14 cellular contexts compared by ENCODE assay signal in genomic region chr12:46959484-46959883, GRCh38.
DNase-seq lines count a peak whose midpoint lies in the region; ATAC-seq, FAIRE-seq and TF ChIP-seq lines count a peak whose summit lies in the region.
"Had no signal": no experiment of that assay in that cellular context is flagged by ENCODE, and none has a peak within 500 bp of the region (broad histone marks: within the 10 kb centered on the region; RNA-seq: fewer than 3 reads in every experiment).

No MANE protein-coding gene starts in this region.

- peaks cover 19% of the 10 kb centered on the region for H3F3A ChIP-seq in SK-N-SH (replicated peaks; ENCODE audit: insufficient read depth)

- H3K36me3 ChIP-seq in SK-N-SH (replicated peaks in 1 of 2; ENCODE audit: control insufficient read depth in 1 of 2, insufficient read depth in 2 of 2, low read length in 1 of 2) (no peaks in the 10 kb centered on the region), mucosa of descending colon (ENCODE audit: low read depth) (no peaks in the 10 kb centered on the region), left lung (no peaks in the 10 kb centered on the region)
- H3K36me3 ChIP-seq: BE2C had no signal

- DNase-seq in A549 (ENCODE audit: low read depth in 1 of 2, low spot score in 1 of 2) (peak; percentile 24 to 76), HS-5 (ENCODE audit: low read depth) (peak; percentile 90), SK-N-SH (no peak), glomerular visceral epithelial cell (ENCODE audit: extremely low spot score) (peak; percentile 40), glutamatergic neuron (no peak), mucosa of descending colon (no peak), left lung (no peak), NCI-H2171 (lab: John Stamatoyannopoulos, UW) (no peak)
- DNase-seq: BE2C, H7, mesendoderm, NCI-H1048, NCI-H774, retina had no signal

- H2AFZ ChIP-seq in SK-N-SH (ENCODE audit: low read depth): no peak overlapping the region

- H4K20me1 ChIP-seq in SK-N-SH (ENCODE audit: insufficient read depth): no peaks in the 10 kb centered on the region

- intact Hi-C loops in mucosa of descending colon (cut with DNase I, micrococcal nuclease) (no loop called here), left lung (cut with DNase I) (no loop called here)

- H3K36me3 Mint-ChIP-seq in glutamatergic neuron (ENCODE audit: unreplicated experiment): no peaks in the 10 kb centered on the region

- TF ChIP-seq EP300 in A549 (IDR thresholded peaks at IDR 0.05) (peak in 1 of 2 experiments; percentile 28; a peak in 1 of 5 replicates), SK-N-SH (IDR thresholded peaks at IDR 0.05; ENCODE audit: borderline replicate concordance in 1 of 2, low read depth in 1 of 2, low read length in 1 of 2) (peak in 1 of 2 experiments; percentile 90; a peak in 2 of 4 replicates)

- TF ChIP-seq CTCF in A549 (IDR thresholded peaks at IDR 0.05) (no peak), SK-N-SH (IDR thresholded peaks at IDR 0.05) (no peak), glutamatergic neuron (IDR thresholded peaks at IDR 0.05; ENCODE audit: partially characterized antibody, unreplicated experiment) (no peak), mucosa of descending colon (IDR thresholded peaks at IDR 0.05) (no peak), left lung (IDR thresholded peaks at IDR 0.05) (no peak)

- no peaks in the 10 kb centered on the region for H3K79me2 ChIP-seq in SK-N-SH (ENCODE audit: insufficient read depth)

- H3K27ac ChIP-seq in A549 (peak overlapping the region; percentile 61 to 83), SK-N-SH (ENCODE audit: low read depth in 2 of 2, low read length in 1 of 2) (peak overlapping the region in 1 of 2 experiments; percentile 38; a peak in 2 of 4 replicates), left lung (no peak overlapping the region)

- H3K27me3 ChIP-seq in SK-N-SH (ENCODE audit: insufficient read depth) (no peaks in the 10 kb centered on the region), left lung (no peaks in the 10 kb centered on the region)
- H3K27me3 ChIP-seq: BE2C had no signal

- no peak for TF ChIP-seq POLR2A in A549 (IDR thresholded peaks at IDR 0.05; ENCODE audit: low read length)

- WGBS in A549 (ENCODE audit: missing lambda C conversion rate): 2% methylated on average over 2 of the region's 2 CpGs
- 0% methylated on average over 2 of the region's 2 CpGs for WGBS in SK-N-SH (ENCODE audit: low lambda C conversion rate)

- no peak overlapping the region; the same call in 2 of the 3 replicates for H3K4me3 ChIP-seq in A549
- H3K4me3 ChIP-seq in SK-N-SH (ENCODE audit: low read depth in 2 of 2, low read length in 1 of 2): no peak overlapping the region
- H3K4me3 ChIP-seq in mucosa of descending colon: no peak overlapping the region
- H3K4me3 ChIP-seq in left lung: no peak overlapping the region

- H3K9me3 ChIP-seq in A549 (no peaks in the 10 kb centered on the region), SK-N-SH (no peaks in the 10 kb centered on the region), mucosa of descending colon (no peaks in the 10 kb centered on the region), left lung (no peaks in the 10 kb centered on the region)
- H3K9me3 ChIP-seq: BE2C had no signal

- FAIRE-seq in A549 (lab: Jason Lieb, UNC): peak; percentile 73

- peaks cover 36% of the 10 kb centered on the region for H3K4me1 ChIP-seq in A549
- peaks cover 0 to 22% of the 10 kb centered on the region in 2 experiments; a peak in 2 of 4 replicates for H3K4me1 ChIP-seq in SK-N-SH (ENCODE audit: control insufficient read depth in 1 of 2, insufficient read depth in 2 of 2, low read depth in 1 of 2, low read length in 1 of 2)
- no peaks in the 10 kb centered on the region for H3K4me1 ChIP-seq in mucosa of descending colon (ENCODE audit: low read depth)
- H3K4me1 ChIP-seq in left lung: peaks cover 0 to 4% of the 10 kb centered on the region in 2 donors
- H3K4me1 ChIP-seq: BE2C had no signal

- no peak overlapping the region for H3K27ac Mint-ChIP-seq in glutamatergic neuron (ENCODE audit: unreplicated experiment)

- H3K9ac ChIP-seq in SK-N-SH: no peak overlapping the region

- peak overlapping the region; percentile 74 for H3K4me2 ChIP-seq in A549
- H3K4me2 ChIP-seq in SK-N-SH: peak overlapping the region; percentile 29; the same call in 1 of the 2 replicates

- CTCF ChIA-PET in A549 (lab: Yijun Ruan, JAX): interaction anchor here (1.8 kb wide), 1 partner anchor 24 kb away, joined by 6 read pairs; no protein-coding TSS in a partner anchor
- CTCF ChIA-PET in SK-N-SH (lab: Yijun Ruan, JAX): no interaction called here

- no peaks in the 10 kb centered on the region for H3K4me1 Mint-ChIP-seq in glutamatergic neuron (ENCODE audit: low read depth, unreplicated experiment)

- POLR2A ChIA-PET in A549 (lab: Yijun Ruan, JAX): no interaction called here
- POLR2A ChIA-PET in SK-N-SH (lab: Yijun Ruan, JAX): no interaction called here

- TF ChIP-seq RAD21 in A549 (conservative IDR thresholded peaks at IDR 0.05 in 1 of 2, IDR thresholded peaks at IDR 0.05 in 1 of 2): no peak
- TF ChIP-seq RAD21 in SK-N-SH (IDR thresholded peaks at IDR 0.05; ENCODE audit: low read length): no peak

- H3K27me3 Mint-ChIP-seq in glutamatergic neuron (ENCODE audit: unreplicated experiment): no peaks in the 10 kb centered on the region

- no peak overlapping the region for H3K4me3 Mint-ChIP-seq in glutamatergic neuron (ENCODE audit: unreplicated experiment)

- H3K9me2 ChIP-seq in SK-N-SH: no peaks in the 10 kb centered on the region

- ATAC-seq in A549 (peak; percentile 83 to 84), mucosa of descending colon (no peak), left lung (no peak)

- H3K9me3 Mint-ChIP-seq in glutamatergic neuron (ENCODE audit: unreplicated experiment): peaks cover 2% of the 10 kb centered on the region

TF ChIP-seq in A549, 52 proteins besides CTCF, POLR2A, EP300 and RAD21 (continues in another document):
- no peak for TF ChIP-seq HES2 (IDR thresholded peaks at IDR 0.05)
- no peak for TF ChIP-seq RARB (CRISPR knock-in tag; IDR thresholded peaks at IDR 0.05)
- TF ChIP-seq CHD4 (IDR thresholded peaks at IDR 0.05; ENCODE audit: borderline replicate concordance): no peak
- no peak for TF ChIP-seq BHLHE40 (IDR thresholded peaks at IDR 0.05; ENCODE audit: low read depth, low read length)
- peak; percentile 34; the same call in 1 of the 2 replicates for TF ChIP-seq GATA3 (IDR thresholded peaks at IDR 0.05; ENCODE audit: borderline replicate concordance)
- no peak for TF ChIP-seq HOXB5 (CRISPR knock-in tag; IDR thresholded peaks at IDR 0.05)
- TF ChIP-seq ZSCAN20 (CRISPR knock-in tag; IDR thresholded peaks at IDR 0.05): no peak
- TF ChIP-seq E2F6 (IDR thresholded peaks at IDR 0.05; ENCODE audit: borderline replicate concordance, low read depth): no peak
- TF ChIP-seq HDAC2 (IDR thresholded peaks at IDR 0.05): no peak
- TF ChIP-seq JUN (IDR thresholded peaks at IDR 0.05): peak in 1 of 2 experiments; percentile 43; a peak in 2 of 5 replicates
- TF ChIP-seq MAX (IDR thresholded peaks at IDR 0.05): no peak
- no peak for TF ChIP-seq CBX2 (IDR thresholded peaks at IDR 0.05; ENCODE audit: borderline replicate concordance, low read depth)
- TF ChIP-seq CHD2 (IDR thresholded peaks at IDR 0.05; ENCODE audit: low read length, partially characterized antibody): no peak
- TF ChIP-seq HOXA7 (CRISPR knock-in tag; IDR thresholded peaks at IDR 0.05): no peak

TF ChIP-seq in SK-N-SH, 30 proteins besides CTCF, POLR2A, EP300 and RAD21 (continues in another document):
- TF ChIP-seq NFIC (IDR thresholded peaks at IDR 0.05; ENCODE audit: borderline replicate concordance) (peak; percentile 94), MXI1 (IDR thresholded peaks at IDR 0.05; ENCODE audit: low read depth, low read length) (no peak), GABPA (IDR thresholded peaks at IDR 0.05; ENCODE audit: low read depth) (no peak), RXRA (IDR thresholded peaks at IDR 0.05; ENCODE audit: borderline replicate concordance, low read depth) (peak; percentile 84), FOXM1 (IDR thresholded peaks at IDR 0.05; ENCODE audit: low read depth) (peak; percentile 61; the same call in 1 of the 2 replicates), GATA2 (CRISPR knock-in tag; IDR thresholded peaks at IDR 0.05) (no peak), MEF2A (IDR thresholded peaks at IDR 0.05; ENCODE audit: borderline replicate concordance, low read depth) (peak; percentile 94), MAX (IDR thresholded peaks at IDR 0.05; ENCODE audit: low read depth) (peak; percentile 57; the same call in 1 of the 2 replicates), SIN3A (IDR thresholded peaks at IDR 0.05; ENCODE audit: borderline replicate concordance, low read depth, low read length) (peak; percentile 31; the same call in 1 of the 2 replicates), EZH2phosphoT487 (IDR thresholded peaks at IDR 0.05; ENCODE audit: borderline replicate concordance, low read depth) (no peak), SMC3 (IDR thresholded peaks at IDR 0.05; ENCODE audit: low read depth, low read length) (no peak), REST (IDR thresholded peaks at IDR 0.05; ENCODE audit: low read depth, low read length) (no peak), TCF12 (IDR thresholded peaks at IDR 0.05) (peak; percentile 87)

Comparison
In these comparisons a context has a peak if more than half of its experiments do, and no peak if none do; other contexts are left out.
1. ATAC-seq: peak in A549 (2 of 2); none in mucosa of descending colon (single experiment) and left lung (single experiment).
2. DNase-seq: peak in A549 (2 of 2), HS-5 (single experiment) and glomerular visceral epithelial cell (single experiment); none in SK-N-SH (single experiment), glutamatergic neuron (single experiment), mucosa of descending colon (0 of 3), left lung (0 of 2) and NCI-H2171 (single experiment).
3. H3K27ac ChIP-seq: peak in A549 (2 of 2); none in left lung (0 of 2).
4. Of the 12 proteins assayed by ChIP-seq in both A549 and SK-N-SH: peak only in A549: none; only in SK-N-SH: MAX and PBX3; in both: FOSL2; in neither: 8; mixed calls (peak in some experiments, not most) for 1.